ENCODE assay signal across 31 cellular contexts in the genomic region with DNA sequence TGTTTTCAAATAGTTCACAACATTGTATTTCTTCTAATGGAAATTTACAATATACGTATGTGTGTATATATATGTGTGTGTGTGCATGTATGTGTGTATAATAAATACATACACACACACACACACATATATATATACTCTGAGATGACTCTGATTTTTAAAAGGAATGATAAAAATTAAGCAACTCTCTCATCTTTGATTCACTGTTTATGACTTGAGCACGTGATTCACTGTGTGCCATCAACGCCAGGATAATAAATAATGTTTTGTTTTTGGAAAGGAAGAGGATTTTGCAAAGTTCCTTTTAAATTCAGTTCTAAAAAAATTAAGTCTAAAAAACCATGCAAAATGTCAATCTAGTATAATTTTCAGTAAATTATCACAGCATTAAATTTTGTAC.
A peak's percentile ranks its signal among the peaks of the same experiment; 100 is the strongest.
DNase-seq lines count a peak whose midpoint lies in the region; ATAC-seq, FAIRE-seq and TF ChIP-seq lines count a peak whose summit lies in the region.
"Had no signal": no experiment of that assay in that cellular context is flagged by ENCODE, and none has a peak within 500 bp of the region (broad histone marks: within the 10 kb centered on the region; RNA-seq: fewer than 3 reads in every experiment).

No MANE protein-coding gene starts in this region.

- no peak overlapping the region for H3K23ac ChIP-seq in IMR-90 (ENCODE audit: low read depth, low read length)

- intact Hi-C loops in IMR-90 (cut with micrococcal nuclease): loop anchor here (2.0 kb wide), 1 partner anchor 14 kb away; no protein-coding TSS in a partner anchor

- no peak overlapping the region for H2BK20ac ChIP-seq in IMR-90 (ENCODE audit: low read depth, low read length)

- no peak overlapping the region for H2AK5ac ChIP-seq in IMR-90 (ENCODE audit: low read depth, low read length)

- TF ChIP-seq POLR2A in IMR-90 (IDR thresholded peaks at IDR 0.05; ENCODE audit: low read depth, low read length): no peak

- no peak for DNase-seq in IMR-90
- no peak for DNase-seq in NCI-H2227 treated with DMSO at 0.1 percent for 48 hours (lab: John Stamatoyannopoulos, UW)
- DNase-seq: 8988T; ACHN; AML-193; BE2C; C1 segment of cervical spinal cord; Caco-2; Calu3; CD4-positive, alpha-beta memory T cell; CD4-positive, alpha-beta T cell; CD4-positive, CD25-positive, alpha-beta regulatory T cell; CD8-positive, alpha-beta memory T cell; CD8-positive, alpha-beta T cell; COR-L47; DMS 273 treated with DMSO at 0.1 percent for 48 hours; DMS153; DMS53; DMS79; DMS79 treated with DMSO at 0.1 percent for 48 hours; DND-41; EL had no signal

- H4K8ac ChIP-seq in IMR-90 (ENCODE audit: low read depth in 2 of 2, low read length in 2 of 2): no peak overlapping the region

- H3K9me3 ChIP-seq in IMR-90 (ENCODE audit: control insufficient read depth, insufficient read depth, low read length): no peaks in the 10 kb centered on the region
- H3K9me3 ChIP-seq: A549; BE2C; BLaER1; BLaER1 treated with 17β-estradiol and CSF1 and Interleukin-3, amounts not matched to agents 10 nM and 100 nM; Caco-2 had no signal

- peaks cover 2 to 14% of the 10 kb centered on the region in 2 experiments; a peak in 3 of 4 replicates for H3K79me1 ChIP-seq in IMR-90 (ENCODE audit: low read depth in 1 of 2, low read length in 2 of 2)

- H3K36me3 ChIP-seq in IMR-90 (ENCODE audit: control insufficient read depth, insufficient read depth, low read length): peaks cover 4% of the 10 kb centered on the region; the same call in 1 of the 2 replicates
- H3K36me3 ChIP-seq: BE2C; BLaER1; BLaER1 treated with 17β-estradiol and CSF1 and Interleukin-3, amounts not matched to agents 10 nM and 100 nM had no signal

- H3K4ac ChIP-seq in IMR-90 (ENCODE audit: low read depth, low read length): no peak overlapping the region

- in situ Hi-C loops in IMR-90 (cut with MboI; ENCODE audit: low sequenced_read_pairs): no loop called here

- POLR2A ChIA-PET in IMR-90 (lab: Charles Lee; ENCODE audit: unreplicated experiment): no interaction called here

- H4K5ac ChIP-seq in IMR-90 (ENCODE audit: low read depth, low read length): no peak overlapping the region

- H4K20me1 ChIP-seq in IMR-90 (ENCODE audit: insufficient read depth, low read length): no peaks in the 10 kb centered on the region
- H4K20me1 ChIP-seq: BLaER1; BLaER1 treated with 17β-estradiol and CSF1 and Interleukin-3, amounts not matched to agents 10 nM and 100 nM had no signal

- no CpG with 5 or more reads among the region's 3 CpGs for WGBS in IMR-90 (ENCODE audit: extremely low coverage in 2 of 2, insufficient read length in 1 of 2), 2 experiments

- no peak overlapping the region for H3K4me3 ChIP-seq in IMR-90 (ENCODE audit: insufficient read depth, low read depth, low read length)
- H3K4me3 ChIP-seq: A549; BLaER1; BLaER1 treated with 17β-estradiol and CSF1 and Interleukin-3, amounts not matched to agents 10 nM and 100 nM had no signal

- no peak overlapping the region for H2AK9ac ChIP-seq in IMR-90 (replicated peaks; ENCODE audit: low read depth, low read length, poor library complexity)

- FAIRE-seq in G401.6 (lab: Jason Lieb, UNC): peak; percentile 13
- FAIRE-seq: A204.1, A549, D721Med had no signal

- no peak overlapping the region for H2BK5ac ChIP-seq in IMR-90 (ENCODE audit: low read depth, low read length, poor library complexity, severe bottlenecking)

- H2AFZ ChIP-seq in IMR-90 (replicated peaks; ENCODE audit: low read length, poor library complexity): no peak overlapping the region

- H3K4me1 ChIP-seq in IMR-90 (ENCODE audit: control insufficient read depth, insufficient read depth, low read length): no peaks in the 10 kb centered on the region
- H3K4me1 ChIP-seq: BE2C; BLaER1; BLaER1 treated with 17β-estradiol and CSF1 and Interleukin-3, amounts not matched to agents 10 nM and 100 nM; Caco-2 had no signal

- H3K9ac ChIP-seq in IMR-90 (ENCODE audit: low read depth, low read length): no peak overlapping the region
- H3K9ac ChIP-seq: BLaER1; BLaER1 treated with 17β-estradiol and CSF1 and Interleukin-3, amounts not matched to agents 10 nM and 100 nM had no signal

- peak; percentile 51; the same call in 1 of the 2 replicates for ATAC-seq in IMR-90 (ENCODE audit: low read depth)
- ATAC-seq in GM18870 (IDR thresholded peaks at IDR 0.05; ENCODE audit: unreplicated experiment): no peak
- ATAC-seq: A549; CD8-positive, alpha-beta T cell had no signal

- peaks cover 6% of the 10 kb centered on the region; the same call in 1 of the 2 replicates for H3K9me1 ChIP-seq in IMR-90 (ENCODE audit: insufficient read depth, low read length)

- no peaks in the 10 kb centered on the region for H3K27me3 ChIP-seq in IMR-90 (ENCODE audit: control insufficient read depth, insufficient read depth, low read length)
- H3K27me3 ChIP-seq: BE2C; BLaER1; BLaER1 treated with 17β-estradiol and CSF1 and Interleukin-3, amounts not matched to agents 10 nM and 100 nM had no signal

- H2BK15ac ChIP-seq in IMR-90 (ENCODE audit: low read depth, low read length): no peak overlapping the region

- no peak for TF ChIP-seq CTCF in IMR-90 (conservative IDR thresholded peaks at IDR 0.05; ENCODE audit: low read depth, low read length)

- CTCF ChIA-PET in IMR-90 (lab: Yijun Ruan, JAX): no interaction called here

- H3K27ac ChIP-seq in IMR-90 (ENCODE audit: insufficient read depth, low read length): no peak overlapping the region
- H3K27ac ChIP-seq: 22Rv1; A549; BLaER1; BLaER1 treated with 17β-estradiol and CSF1 and Interleukin-3, amounts not matched to agents 10 nM and 100 nM; C4-2B had no signal

- TF ChIP-seq RAD21 in IMR-90 (IDR thresholded peaks at IDR 0.05; ENCODE audit: low read length): no peak

- H3K56ac ChIP-seq in IMR-90 (ENCODE audit: extremely low read depth, insufficient read depth, low read length): no peak overlapping the region

- H3K14ac ChIP-seq in IMR-90 (replicated peaks; ENCODE audit: low read depth, low read length): no peak overlapping the region

- dilution Hi-C loops in IMR-90 (cut with HindIII; ENCODE audit: low sequenced_read_pairs, unreplicated experiment): no loop called here

- H3K4me2 ChIP-seq in IMR-90 (ENCODE audit: low read depth, low read length): no peak overlapping the region
- H3K4me2 ChIP-seq: A549; BLaER1; BLaER1 treated with 17β-estradiol and CSF1 and Interleukin-3, amounts not matched to agents 10 nM and 100 nM had no signal

- H2BK120ac ChIP-seq in IMR-90 (ENCODE audit: low read depth, low read length): no peak overlapping the region

- no peak overlapping the region for H3K18ac ChIP-seq in IMR-90 (ENCODE audit: low read depth, low read length)

- no peak overlapping the region for H4K91ac ChIP-seq in IMR-90 (ENCODE audit: insufficient read depth, low read depth, low read length)

- BruUV-seq in IMR-90 (replicated peaks; lab: Mats Ljungman, UMichigan): no TSS peak

TF ChIP-seq in IMR-90, 13 proteins besides CTCF, POLR2A, EP300 and RAD21:
- TF ChIP-seq RFX5 (IDR thresholded peaks at IDR 0.05; ENCODE audit: low read depth, low read length): no peak
- TF ChIP-seq BHLHE40 (IDR thresholded peaks at IDR 0.05; ENCODE audit: low read depth, low read length): peak; percentile 61
- TF ChIP-seq, protein P1, sequence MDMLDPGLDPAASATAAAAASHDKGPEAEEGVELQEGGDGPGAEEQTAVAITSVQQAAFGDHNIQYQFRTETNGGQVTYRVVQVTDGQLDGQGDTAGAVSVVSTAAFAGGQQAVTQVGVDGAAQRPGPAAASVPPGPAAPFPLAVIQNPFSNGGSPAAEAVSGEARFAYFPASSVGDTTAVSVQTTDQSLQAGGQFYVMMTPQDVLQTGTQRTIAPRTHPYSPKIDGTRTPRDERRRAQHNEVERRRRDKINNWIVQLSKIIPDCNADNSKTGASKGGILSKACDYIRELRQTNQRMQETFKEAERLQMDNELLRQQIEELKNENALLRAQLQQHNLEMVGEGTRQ (IDR thresholded peaks at IDR 0.05; ENCODE audit: low read depth, low read length): 0 out of 2 replicates have a peak, but pooled peaks have one; percentile 5
